In genomic region chr12:96195845-96196451, GRCh38 we compare ENCODE assay signal across 8 cellular contexts. TPM values are rescaled to one million over a fixed set of nuclear protein-coding genes. Genes with fewer than 3 reads are reported as not detected.
A peak's percentile ranks its signal among the peaks of the same experiment; 100 is the strongest.
DNase-seq lines count a peak whose midpoint lies in the region; TF ChIP-seq lines count a peak whose summit lies in the region.

No MANE protein-coding gene starts in this region.

- no peaks in the 10 kb centered on the region for H3K9me3 Mint-ChIP-seq in activated T-helper 1 cell treated with anti-CD3 and anti-CD28 coated beads, Interleukin-12 subunit alpha, Interleukin-12 subunit beta, Interleukin-2, Interleukin-4 antibody, amounts not matched to agents 30 ng/mL and 10 ng/mL and 1 ng/mL, durations not matched to agents 14 hours and 24 hours and 36 hours

- intact Hi-C loops in activated T-helper 1 cell treated with anti-CD3 and anti-CD28 coated beads, Interleukin-12 subunit alpha, Interleukin-12 subunit beta, Interleukin-2, Interleukin-4 antibody, amounts not matched to agents 30 ng/mL and 10 ng/mL and 1 ng/mL, durations not matched to agents 14 hours and 24 hours and 36 hours (cut with micrococcal nuclease), result loop anchor here (1.0 to 10.0 kb wide), 12 partner anchors 19 to 1554 kb away; partner anchors contain the start of genes AMDHD1, CCDC38, FGD6 and LTA4H

- peak overlapping the region; percentile 62 for H3K9ac ChIP-seq in trophoblast cell (ENCODE audit: low read length)

- peaks cover 17% of the 10 kb centered on the region for H3K36me3 Mint-ChIP-seq in activated T-helper 1 cell treated with anti-CD3 and anti-CD28 coated beads, Interleukin-12 subunit alpha, Interleukin-12 subunit beta, Interleukin-2, Interleukin-4 antibody, amounts not matched to agents 30 ng/mL and 10 ng/mL and 1 ng/mL, durations not matched to agents 14 hours and 24 hours and 36 hours (ENCODE audit: low read depth)

- H3K18ac ChIP-seq in trophoblast cell (ENCODE audit: low read length), result peak overlapping the region; percentile 23

- peaks cover 51% of the 10 kb centered on the region for H3K4me1 Mint-ChIP-seq in activated T-helper 1 cell treated with anti-CD3 and anti-CD28 coated beads, Interleukin-12 subunit alpha, Interleukin-12 subunit beta, Interleukin-2, Interleukin-4 antibody, amounts not matched to agents 30 ng/mL and 10 ng/mL and 1 ng/mL, durations not matched to agents 14 hours and 24 hours and 36 hours (ENCODE audit: low read depth)

- peaks cover 7 to 15% of the 10 kb centered on the region in 2 experiments for H3K4me1 ChIP-seq in trophoblast cell (ENCODE audit: control insufficient read depth in 1 of 2, insufficient read depth in 2 of 2, low read length in 2 of 2)

- no peak overlapping the region for H2AK5ac ChIP-seq in trophoblast cell (ENCODE audit: low read length)

- peak overlapping the region; percentile 35 for H4K8ac ChIP-seq in trophoblast cell (ENCODE audit: low read depth, low read length)

- no peak overlapping the region for H3K23ac ChIP-seq in trophoblast cell (ENCODE audit: low read length)

- no peaks in the 10 kb centered on the region for H3K9me3 ChIP-seq in trophoblast cell (ENCODE audit: insufficient read depth, low read depth, low read length)

- H2BK5ac ChIP-seq in trophoblast cell (ENCODE audit: low read depth, low read length, poor library complexity), result peak overlapping the region; percentile 85

- peak overlapping the region; percentile 97 for H3K4me3 ChIP-seq in fibroblast of villous mesenchyme (ENCODE audit: low read depth, low read length)
- peak overlapping the region; percentile 33 for H3K4me3 ChIP-seq in trophoblast cell (ENCODE audit: low read depth, low read length)

- H3K4me2 ChIP-seq in trophoblast cell (ENCODE audit: low read length), result peak overlapping the region; percentile 61

- no peaks in the 10 kb centered on the region for H3K27me3 ChIP-seq in trophoblast cell (ENCODE audit: insufficient read depth, low read length)

- DNase-seq in Daoy (ENCODE audit: low read depth) (peak; percentile 86), NCI-H226 (peak; percentile 76), fibroblast of villous mesenchyme (ENCODE audit: low read depth) (peak; percentile 76), trophoblast cell (no peak), DMS153 treated with DMSO at 0.1 percent for 48 hours (lab: John Stamatoyannopoulos, UW; ENCODE audit: unreplicated experiment) (no peak), GOT3 (lab: John Stamatoyannopoulos, UW) (no peak), cerebellum (ENCODE audit: low spot score) (no peak)
- DNase-seq in activated T-helper 1 cell treated with anti-CD3 and anti-CD28 coated beads, Interleukin-12 subunit alpha, Interleukin-12 subunit beta, Interleukin-2, Interleukin-4 antibody, amounts not matched to agents 30 ng/mL and 10 ng/mL and 1 ng/mL, durations not matched to agents 14 hours and 24 hours and 36 hours (ENCODE audit: low spot score), result no peak

- H3K79me2 ChIP-seq in trophoblast cell (ENCODE audit: control insufficient read depth, insufficient read depth, low read length, poor library complexity), result peaks cover 11% of the 10 kb centered on the region

- peak overlapping the region; percentile 67 for H3K14ac ChIP-seq in trophoblast cell (ENCODE audit: low read length)

- peaks cover 26% of the 10 kb centered on the region for H3K79me1 ChIP-seq in trophoblast cell (ENCODE audit: low read length)

- no peak overlapping the region for H2AFZ ChIP-seq in trophoblast cell (ENCODE audit: insufficient read depth, low read length, poor library complexity)

- no peaks in the 10 kb centered on the region for H3K36me3 ChIP-seq in trophoblast cell (ENCODE audit: control insufficient read depth in 1 of 2, insufficient read depth in 2 of 2, low read length in 2 of 2)

- peak overlapping the region; percentile 79 for H2BK120ac ChIP-seq in trophoblast cell (ENCODE audit: insufficient read depth, low read length, poor library complexity)

- H3K27ac ChIP-seq in trophoblast cell (ENCODE audit: low read depth, low read length), result peak overlapping the region; percentile 87

- peak overlapping the region; percentile 30 for H2BK12ac ChIP-seq in trophoblast cell (ENCODE audit: low read length)

- no CpG with 5 or more reads among the region's 14 CpGs for WGBS in trophoblast cell (ENCODE audit: extremely low coverage, insufficient coverage, insufficient read length)

- peak overlapping the region; percentile 96 for H3K4me3 Mint-ChIP-seq in activated T-helper 1 cell treated with anti-CD3 and anti-CD28 coated beads, Interleukin-12 subunit alpha, Interleukin-12 subunit beta, Interleukin-2, Interleukin-4 antibody, amounts not matched to agents 30 ng/mL and 10 ng/mL and 1 ng/mL, durations not matched to agents 14 hours and 24 hours and 36 hours

- no peaks in the 10 kb centered on the region for H3K27me3 Mint-ChIP-seq in activated T-helper 1 cell treated with anti-CD3 and anti-CD28 coated beads, Interleukin-12 subunit alpha, Interleukin-12 subunit beta, Interleukin-2, Interleukin-4 antibody, amounts not matched to agents 30 ng/mL and 10 ng/mL and 1 ng/mL, durations not matched to agents 14 hours and 24 hours and 36 hours (ENCODE audit: insufficient read depth)

- H4K12ac ChIP-seq in trophoblast cell (ENCODE audit: low read depth, low read length), result no peak overlapping the region

- H3K27ac Mint-ChIP-seq in activated T-helper 1 cell treated with anti-CD3 and anti-CD28 coated beads, Interleukin-12 subunit alpha, Interleukin-12 subunit beta, Interleukin-2, Interleukin-4 antibody, amounts not matched to agents 30 ng/mL and 10 ng/mL and 1 ng/mL, durations not matched to agents 14 hours and 24 hours and 36 hours, result peak overlapping the region; percentile 98

- H4K91ac ChIP-seq in trophoblast cell (ENCODE audit: low read depth, low read length), result peak overlapping the region; percentile 51

- no peak for TF ChIP-seq CTCF in fibroblast of villous mesenchyme (IDR thresholded peaks at IDR 0.05; ENCODE audit: insufficient read depth, low read depth, low read length)

- peak overlapping the region; percentile 47 for H3K4ac ChIP-seq in trophoblast cell (ENCODE audit: low read depth, low read length)

RNA-seq across cellular contexts. Expression of gene ELK3, which starts 1.8 kb away (rescaled TPM):
- total RNA-seq in Daoy (2014; rRNA removed; shearing (Covaris generic)), result 26.0 and 27.4 TPM in 2 replicates
- total RNA-seq in activated T-helper 1 cell treated with anti-CD3 and anti-CD28 coated beads, Interleukin-12 subunit alpha, Interleukin-12 subunit beta, Interleukin-2, Interleukin-4 antibody, amounts not matched to agents 30 ng/mL and 10 ng/mL and 1 ng/mL, durations not matched to agents 14 hours and 24 hours and 36 hours, result 40.8 and 45.3 TPM in 2 replicates
- total RNA-seq in fibroblast of villous mesenchyme (23.2 and 24.6 TPM in 2 replicates), cerebellum (6.5 TPM)
- polyA plus RNA-seq in trophoblast cell (2013), result 35.5 and 36.8 TPM in 2 replicates

Comparison
In these comparisons a context has a peak if more than half of its experiments do, and no peak if none do; other contexts are left out.
1. DNase-seq: peak in Daoy (single experiment), NCI-H226 (single experiment) and fibroblast of villous mesenchyme (single experiment); none in activated T-helper 1 cell treated with anti-CD3 and anti-CD28 coated beads, Interleukin-12 subunit alpha, Interleukin-12 subunit beta, Interleukin-2, Interleukin-4 antibody, amounts not matched to agents 30 ng/mL and 10 ng/mL and 1 ng/mL, durations not matched to agents 14 hours and 24 hours and 36 hours (single experiment), trophoblast cell (0 of 2), DMS153 treated with DMSO at 0.1 percent for 48 hours (single experiment), GOT3 (single experiment) and cerebellum (single experiment).